Comparison of ENCODE assay signal across 8 cellular contexts in the genomic region with DNA sequence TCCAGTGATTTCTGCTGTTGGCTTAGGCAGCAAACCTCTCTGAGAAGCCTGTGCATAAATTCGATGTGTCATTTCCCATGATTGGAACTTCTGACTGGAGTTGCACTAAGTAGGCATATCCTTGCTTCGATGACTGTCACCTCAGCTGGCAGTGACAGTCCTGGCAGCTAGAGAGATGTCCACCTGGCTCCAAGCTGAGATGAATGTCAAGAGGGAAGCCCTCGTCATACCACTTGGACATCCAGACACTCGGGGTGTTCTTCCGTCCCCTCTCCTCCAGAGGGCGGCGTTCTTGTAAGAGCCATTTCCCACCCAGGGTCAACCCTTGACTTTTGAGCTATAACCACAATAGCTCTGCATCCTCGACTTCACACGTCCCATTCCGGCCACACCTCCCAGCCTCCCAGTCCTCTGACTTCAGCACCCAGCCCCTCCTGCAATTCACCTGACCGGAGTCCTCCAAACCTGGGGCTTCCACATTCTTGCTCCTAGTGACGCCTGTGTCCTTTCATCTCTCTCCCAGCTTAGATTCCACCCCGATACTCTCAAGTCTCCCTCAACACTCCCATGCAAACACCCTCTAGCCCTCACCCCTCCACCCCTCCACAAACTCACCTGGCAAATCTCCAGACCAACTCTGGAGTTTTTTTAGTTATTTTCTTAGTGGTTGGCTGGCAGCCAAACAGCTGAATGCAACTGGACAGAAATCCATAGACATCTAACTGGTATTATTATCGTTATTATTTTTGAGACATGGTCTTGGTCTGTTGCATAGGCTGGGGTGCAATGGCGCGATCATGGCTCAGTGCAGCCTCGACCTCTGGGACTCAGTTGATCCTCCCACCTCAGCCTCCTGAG. TPM values are rescaled to one million over a fixed set of nuclear protein-coding genes. Genes with fewer than 3 reads are reported as not detected.
DNase-seq lines count a peak whose midpoint lies in the region; ATAC-seq, FAIRE-seq and TF ChIP-seq lines count a peak whose summit lies in the region.

No MANE protein-coding gene starts in this region.

- TF ChIP-seq POLR2A in gastroesophageal sphincter (IDR thresholded peaks at IDR 0.05) (no peak), sigmoid colon (IDR thresholded peaks at IDR 0.05) (no peak)

- H3K4me1 ChIP-seq in gastroesophageal sphincter (no peaks in the 10 kb centered on the region), sigmoid colon (no peaks in the 10 kb centered on the region)

- 51 to 58% methylated on average over 11 to 14 of the region's 17 CpGs for WGBS in gastroesophageal sphincter (ENCODE audit: low coverage in 1 of 2), 2 donors
- 40 to 53% methylated on average over 17 of the region's 17 CpGs for WGBS in sigmoid colon, 2 donors

- DNase-seq in Daoy (ENCODE audit: low read depth): peak; percentile 64
- peak; percentile 69 for DNase-seq in HTR-8/SVneo (ENCODE audit: insufficient read length, low spot score)
- DNase-seq in SKM-1 treated with dmso at 0.1 percent for 144 hours (lab: John Stamatoyannopoulos, UW; ENCODE audit: unreplicated experiment): peak; percentile 72
- peak; percentile 51 for DNase-seq in chondrocyte (ENCODE audit: low spot score)
- DNase-seq in natural killer cell: no peak
- no peak for DNase-seq in sigmoid colon
- no peak for DNase-seq in NCI-H2227 treated with DMSO at 0.1 percent for 48 hours (lab: John Stamatoyannopoulos, UW)

- H3K9me3 ChIP-seq in gastroesophageal sphincter (peaks cover 0 to 3% (median 0%) of the 10 kb centered on the region in 3 donors), sigmoid colon (no peaks in the 10 kb centered on the region)

- H3K27ac Mint-ChIP-seq in chondrocyte (ENCODE audit: unreplicated experiment) (no peak overlapping the region), natural killer cell (no peak overlapping the region)

- FAIRE-seq in HTR-8/SVneo (lab: Jason Lieb, UNC): peak; percentile 44

- H3K4me3 Mint-ChIP-seq in chondrocyte (ENCODE audit: unreplicated experiment) (no peak overlapping the region), natural killer cell (no peak overlapping the region)

- intact Hi-C loops in natural killer cell (cut with micrococcal nuclease) (no loop called here), sigmoid colon (cut with DNase I) (no loop called here)

- H3K9me3 Mint-ChIP-seq in chondrocyte (ENCODE audit: low read depth) (peaks cover 13% of the 10 kb centered on the region), natural killer cell (no peaks in the 10 kb centered on the region)

- H3K27me3 Mint-ChIP-seq in chondrocyte (ENCODE audit: low read depth): no peaks in the 10 kb centered on the region
- peaks cover 0 to 10% of the 10 kb centered on the region in 2 donors for H3K27me3 Mint-ChIP-seq in natural killer cell (ENCODE audit: low read depth in 2 of 2)

- no peak overlapping the region for H3K4me3 ChIP-seq in gastroesophageal sphincter
- H3K4me3 ChIP-seq in sigmoid colon: no peak overlapping the region

- H3K27me3 ChIP-seq in gastroesophageal sphincter (no peaks in the 10 kb centered on the region), sigmoid colon (no peaks in the 10 kb centered on the region)

- H3K36me3 ChIP-seq in gastroesophageal sphincter (no peaks in the 10 kb centered on the region), sigmoid colon (no peaks in the 10 kb centered on the region)

- TF ChIP-seq CTCF in chondrocyte (IDR thresholded peaks at IDR 0.05): peak; percentile 57
- no peak for TF ChIP-seq CTCF in natural killer cell (IDR thresholded peaks at IDR 0.05)
- TF ChIP-seq CTCF in gastroesophageal sphincter (IDR thresholded peaks at IDR 0.05): peak in 1 of 4 experiments; percentile 26
- TF ChIP-seq CTCF in sigmoid colon (IDR thresholded peaks at IDR 0.05): peak in 1 of 4 experiments; percentile 12

- H3K36me3 Mint-ChIP-seq in chondrocyte (ENCODE audit: low read depth) (peaks cover 4% of the 10 kb centered on the region), natural killer cell (no peaks in the 10 kb centered on the region)

- H3K27ac ChIP-seq in gastroesophageal sphincter: no peak overlapping the region
- no peak overlapping the region for H3K27ac ChIP-seq in sigmoid colon

- H3K4me1 Mint-ChIP-seq in chondrocyte (ENCODE audit: low read depth) (peaks cover 10% of the 10 kb centered on the region), natural killer cell (peaks cover 0 to 9% of the 10 kb centered on the region in 2 donors)

- ATAC-seq in natural killer cell (peak in 2 of 3 donors; percentile 47 to 64), gastroesophageal sphincter (no peak)

- TF ChIP-seq EP300 in gastroesophageal sphincter (IDR thresholded peaks at IDR 0.05) (no peak), sigmoid colon (IDR thresholded peaks at IDR 0.05) (no peak)

RNA-seq across cellular contexts. Expression of a gene that starts 17.4 kb away (rescaled TPM):
- not detected in 2 replicates for total RNA-seq in Daoy (2014; rRNA removed; shearing (Covaris generic))
- not detected in 3 replicates for total RNA-seq in chondrocyte
- not detected for total RNA-seq in natural killer cell
- not detected for total RNA-seq in gastroesophageal sphincter
- total RNA-seq in sigmoid colon: not detected
- under 1 TPM in 1 of 3 donors, not detected in 2; 0.60 TPM for polyA plus RNA-seq in sigmoid colon

Comparison
In these comparisons a context has a peak if more than half of its experiments do, and no peak if none do; other contexts are left out.
1. DNase-seq: peak in Daoy (single experiment), HTR-8/SVneo (single experiment), SKM-1 treated with dmso at 0.1 percent for 144 hours (single experiment) and chondrocyte (single experiment); none in natural killer cell (single experiment), sigmoid colon (single experiment) and NCI-H2227 treated with DMSO at 0.1 percent for 48 hours (single experiment).